14 cellular contexts compared by ENCODE assay signal in the genomic region with DNA sequence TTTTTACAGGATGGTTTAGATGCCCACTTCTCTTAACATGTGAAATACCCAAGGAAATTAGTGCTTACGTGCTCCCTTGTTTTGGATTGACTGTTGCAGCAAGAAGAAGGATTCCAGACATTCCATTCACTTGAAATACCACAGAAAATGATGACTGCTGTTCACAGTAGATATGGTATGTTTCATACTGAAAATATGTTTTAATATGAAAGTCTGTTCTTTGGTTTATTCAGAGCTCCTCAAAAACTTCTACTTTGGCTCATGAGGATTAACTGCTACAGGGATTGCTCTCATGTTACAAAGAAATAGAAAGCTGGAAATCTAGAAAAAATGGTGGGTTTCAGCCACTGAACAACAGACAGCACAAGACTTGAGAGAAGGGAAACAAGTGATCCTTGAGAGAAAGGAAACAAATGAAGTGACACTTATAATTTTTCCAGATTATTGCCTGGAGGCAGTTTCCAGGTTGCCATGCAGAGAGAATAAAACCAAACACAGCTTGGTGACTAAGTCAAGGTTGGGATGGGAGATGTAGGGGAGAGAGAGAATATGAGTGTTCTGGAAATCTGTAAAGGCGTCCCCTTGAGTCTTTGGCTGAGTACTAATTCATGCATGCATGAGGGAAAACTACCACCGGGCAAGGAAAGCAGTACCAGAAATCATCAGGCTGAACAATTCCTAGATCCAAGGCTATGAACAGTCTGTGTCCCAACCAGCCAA.
DNase-seq lines count a peak whose midpoint lies in the region; ATAC-seq, FAIRE-seq and TF ChIP-seq lines count a peak whose summit lies in the region.
"Had no signal": no experiment of that assay in that cellular context is flagged by ENCODE, and none has a peak within 500 bp of the region (broad histone marks: within the 10 kb centered on the region; RNA-seq: fewer than 3 reads in every experiment).

No MANE protein-coding gene starts in this region.

- H3K27me3 ChIP-seq in adipocyte (replicated peaks; ENCODE audit: control insufficient read depth, insufficient read depth, low read length), result no peaks in the 10 kb centered on the region
- H3K27me3 ChIP-seq in upper lobe of left lung, result no peaks in the 10 kb centered on the region

- no peak for TF ChIP-seq CTCF in upper lobe of left lung (IDR thresholded peaks at IDR 0.05)
- TF ChIP-seq CTCF in GM20000 (IDR thresholded peaks at IDR 0.05; ENCODE audit: extremely low read depth, missing control alignments), result no peak

- H3K27ac ChIP-seq in upper lobe of left lung, result no peak overlapping the region
- H3K27ac ChIP-seq: HL-60 had no signal

- ATAC-seq in upper lobe of left lung (ENCODE audit: low FRiP score in 2 of 2), result peak; percentile 19 to 34
- ATAC-seq in GM19463 (IDR thresholded peaks at IDR 0.05; ENCODE audit: unreplicated experiment), result no peak
- ATAC-seq in GM21390 (IDR thresholded peaks at IDR 0.05; ENCODE audit: unreplicated experiment), result no peak
- ATAC-seq: activated CD4-positive, CD25-positive, alpha-beta regulatory T cell treated with anti-CD3 and anti-CD28 coated beads, Interleukin-2, amount 50 U/mL, for 24 hours had no signal

- DNase-seq in GM12892 (ENCODE audit: insufficient read length) (no peak), adipocyte (ENCODE audit: low read depth) (peak; percentile 90), glomerular visceral epithelial cell (ENCODE audit: extremely low spot score) (peak; percentile 40), upper lobe of left lung (no peak), GM20000 (ENCODE audit: low spot score) (no peak)
- DNase-seq: activated T-cell treated with anti-CD3 and anti-CD28 coated beads, Interleukin-2, amount 50 U/mL, for 24 hours; DMS153; kidney; NCI-H526 treated with DMSO at 0.1 percent for 48 hours had no signal

- H3K4me3 ChIP-seq in adipocyte (ENCODE audit: low read length) (peak overlapping the region; percentile 15), upper lobe of left lung (no peak overlapping the region)

- no peak for TF ChIP-seq EP300 in upper lobe of left lung (IDR thresholded peaks at IDR 0.05)

- peak overlapping the region; percentile 65 for H3K9ac ChIP-seq in adipocyte (ENCODE audit: low read length)

- H3K36me3 ChIP-seq in adipocyte (ENCODE audit: control insufficient read depth, insufficient read depth, low read length, severe bottlenecking) (no peaks in the 10 kb centered on the region), upper lobe of left lung (no peaks in the 10 kb centered on the region)

- H3K4me1 ChIP-seq in adipocyte (ENCODE audit: control insufficient read depth, insufficient read depth, low read length) (peaks cover 36% of the 10 kb centered on the region), upper lobe of left lung (no peaks in the 10 kb centered on the region)

- no peak for TF ChIP-seq POLR2A in GM12892 (IDR thresholded peaks at IDR 0.05; ENCODE audit: low read depth, low read length)
- no peak for TF ChIP-seq POLR2A in upper lobe of left lung (IDR thresholded peaks at IDR 0.05)

- FAIRE-seq in GM12892 (lab: Jason Lieb, UNC), result peak; percentile 36
- FAIRE-seq: GM18507, kidney had no signal

- H3K9me3 ChIP-seq in adipocyte (ENCODE audit: control insufficient read depth, low read length) (no peaks in the 10 kb centered on the region), upper lobe of left lung (no peaks in the 10 kb centered on the region)

- 55 to 62% methylated on average over 3 of the region's 3 CpGs for WGBS in upper lobe of left lung, 2 donors

Comparison
In these comparisons a context has a peak if more than half of its experiments do, and no peak if none do; other contexts are left out.
1. DNase-seq: peak in adipocyte (single experiment) and glomerular visceral epithelial cell (single experiment); none in GM12892 (single experiment), upper lobe of left lung (0 of 2) and GM20000 (single experiment).
2. ATAC-seq: peak in upper lobe of left lung (2 of 2); none in GM19463 (single experiment) and GM21390 (single experiment).